In genomic region chr6:19472850-19473249, GRCh38 we compare ENCODE assay signal across 14 cellular contexts.
DNase-seq lines count a peak whose midpoint lies in the region.
"Had no signal": no experiment of that assay in that cellular context is flagged by ENCODE, and none has a peak within 500 bp of the region (broad histone marks: within the 10 kb centered on the region; RNA-seq: fewer than 3 reads in every experiment).

No MANE protein-coding gene starts in this region.

- H3K79me1 ChIP-seq in trophoblast cell (ENCODE audit: low read length): peaks cover 2% of the 10 kb centered on the region

- no CpG with 5 or more reads among the region's 4 CpGs for WGBS in trophoblast cell (ENCODE audit: extremely low coverage, insufficient coverage, insufficient read length)

- H3K9me3 ChIP-seq in trophoblast cell (ENCODE audit: insufficient read depth, low read depth, low read length): peaks cover 6% of the 10 kb centered on the region
- H3K9me3 ChIP-seq: neutrophil, upper lobe of left lung had no signal

- no peak overlapping the region for H3K9ac ChIP-seq in trophoblast cell (ENCODE audit: low read length)

- H2BK120ac ChIP-seq in trophoblast cell (ENCODE audit: insufficient read depth, low read length, poor library complexity): no peak overlapping the region

- no peak overlapping the region for H4K91ac ChIP-seq in trophoblast cell (ENCODE audit: low read depth, low read length)

- no peak overlapping the region for H3K14ac ChIP-seq in trophoblast cell (ENCODE audit: low read length)

- no peak overlapping the region for H3K27ac ChIP-seq in trophoblast cell (ENCODE audit: low read depth, low read length)
- H3K27ac ChIP-seq: neutrophil, upper lobe of left lung had no signal

- no peak overlapping the region for H2BK12ac ChIP-seq in trophoblast cell (ENCODE audit: low read length)

- no peak overlapping the region for H2BK5ac ChIP-seq in trophoblast cell (ENCODE audit: low read depth, low read length, poor library complexity)

- H3K4me1 ChIP-seq in trophoblast cell (ENCODE audit: control insufficient read depth in 1 of 2, insufficient read depth in 2 of 2, low read length in 2 of 2): peaks cover 0 to 4% of the 10 kb centered on the region in 2 experiments
- H3K4me1 ChIP-seq: upper lobe of left lung had no signal

- H3K27me3 ChIP-seq in trophoblast cell (ENCODE audit: insufficient read depth, low read length): no peaks in the 10 kb centered on the region
- H3K27me3 ChIP-seq: neutrophil, upper lobe of left lung had no signal

- no peak overlapping the region for H2AK5ac ChIP-seq in trophoblast cell (ENCODE audit: low read length)

- no peak overlapping the region for H4K8ac ChIP-seq in trophoblast cell (ENCODE audit: low read depth, low read length)

- DNase-seq in NCI-H748 (lab: John Stamatoyannopoulos, UW; ENCODE audit: unreplicated experiment): peak; percentile 24
- DNase-seq in NCI-H748 treated with DMSO at 0.1 percent for 48 hours (lab: John Stamatoyannopoulos, UW): no peak
- DNase-seq in M059J (ENCODE audit: low read depth): peak; percentile 26
- peak; percentile 13 for DNase-seq in cerebellar cortex (ENCODE audit: low spot score)
- DNase-seq in trophoblast cell: peak; percentile 45 to 75
- DNase-seq in stimulated activated CD4-positive, alpha-beta T cell treated with anti-CD3 and anti-CD28 coated beads, Interleukin-12 subunit alpha, Interleukin-12 subunit beta, amount 100 ng/mL, for 4 hours: no peak
- DNase-seq in activated CD8-positive, alpha-beta memory T cell treated with anti-CD3 and anti-CD28 coated beads for 24 hours: no peak
- no peak for DNase-seq in hippocampal formation (lab: John Stamatoyannopoulos, UW)
- DNase-seq: activated CD8-positive, alpha-beta memory T cell treated with anti-CD3 and anti-CD28 coated beads, Interleukin-2, amount 50 U/mL, for 4 hours; hypothalamus; NCI-H1694; upper lobe of left lung had no signal

- no peak overlapping the region for H4K12ac ChIP-seq in trophoblast cell (ENCODE audit: low read depth, low read length)

- no peak overlapping the region for H3K23ac ChIP-seq in trophoblast cell (ENCODE audit: low read length)

- no peak overlapping the region for H2AFZ ChIP-seq in trophoblast cell (ENCODE audit: insufficient read depth, low read length, poor library complexity)

- no peaks in the 10 kb centered on the region for H3K36me3 ChIP-seq in trophoblast cell (ENCODE audit: control insufficient read depth in 1 of 2, insufficient read depth in 2 of 2, low read length in 2 of 2)
- H3K36me3 ChIP-seq: neutrophil, upper lobe of left lung had no signal

- H3K79me2 ChIP-seq in trophoblast cell (ENCODE audit: control insufficient read depth, insufficient read depth, low read length, poor library complexity): no peaks in the 10 kb centered on the region

- H3K4ac ChIP-seq in trophoblast cell (ENCODE audit: low read depth, low read length): no peak overlapping the region

- H3K18ac ChIP-seq in trophoblast cell (ENCODE audit: low read length): no peak overlapping the region

- no peak overlapping the region for H3K4me2 ChIP-seq in trophoblast cell (ENCODE audit: low read length)

- no peak overlapping the region for H3K4me3 ChIP-seq in trophoblast cell (ENCODE audit: low read depth, low read length)
- H3K4me3 ChIP-seq: GM12878, upper lobe of left lung had no signal

Comparison
In these comparisons a context has a peak if more than half of its experiments do, and no peak if none do; other contexts are left out.
1. DNase-seq: peak in NCI-H748 (single experiment), M059J (single experiment), cerebellar cortex (single experiment) and trophoblast cell (2 of 2); none in NCI-H748 treated with DMSO at 0.1 percent for 48 hours (single experiment), stimulated activated CD4-positive, alpha-beta T cell treated with anti-CD3 and anti-CD28 coated beads, Interleukin-12 subunit alpha, Interleukin-12 subunit beta, amount 100 ng/mL, for 4 hours (single experiment), activated CD8-positive, alpha-beta memory T cell treated with anti-CD3 and anti-CD28 coated beads for 24 hours (single experiment) and hippocampal formation (0 of 2).